Comparison of ENCODE assay signal across 17 cellular contexts in the genomic region with DNA sequence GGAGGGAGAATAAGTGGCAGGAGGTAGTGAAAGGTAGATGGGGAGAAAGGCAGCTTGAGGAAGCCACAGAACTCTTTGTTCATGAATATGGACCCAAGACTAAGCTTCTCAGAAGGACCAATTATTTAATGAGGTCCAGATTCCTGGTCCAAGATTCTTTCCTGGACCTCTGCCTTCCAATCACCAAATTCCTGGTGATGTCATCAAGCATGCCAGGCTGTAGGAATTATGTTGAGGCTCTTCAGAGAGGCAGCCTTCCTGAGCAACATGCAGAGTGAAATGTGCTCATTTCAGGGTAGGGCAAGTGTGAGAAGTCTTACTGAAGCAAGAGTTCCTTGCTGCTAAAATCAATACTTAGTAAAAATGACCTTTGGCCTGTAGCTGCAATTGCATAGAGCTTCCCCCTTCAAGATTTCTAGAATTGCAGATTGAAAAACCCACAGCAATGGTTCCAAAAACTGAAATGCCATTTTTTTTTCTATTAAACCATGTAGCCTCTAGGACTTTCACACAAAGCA.
"Had no signal": no experiment of that assay in that cellular context is flagged by ENCODE, and none has a peak within 500 bp of the region (broad histone marks: within the 10 kb centered on the region; RNA-seq: fewer than 3 reads in every experiment).

No MANE protein-coding gene starts in this region.

- FAIRE-seq: kidney, urothelium cell line had no signal

- DNase-seq: activated CD4-positive, alpha-beta T cell treated with anti-CD3 and anti-CD28 coated beads, Interleukin-2, amount 10 ng/mL, durations not matched to agents 24 days and 14 days; activated CD8-positive, alpha-beta T cell treated with anti-CD3 and anti-CD28 coated beads for 36 hours; activated naive CD4-positive, alpha-beta T cell treated with Interleukin-2 at 50 U/mL for 16 hours; activated T-cell treated with anti-CD3 and anti-CD28 coated beads, Interleukin-2, amount 50 U/mL, for 1 hour; body of pancreas; effector memory CD8-positive, alpha-beta T cell; esophagus squamous epithelium; kidney; stimulated activated CD4-positive, alpha-beta T cell treated with anti-CD3 and anti-CD28 coated beads, Interleukin-12 subunit alpha, Interleukin-12 subunit beta, amount 100 ng/mL, for 4 hours; stimulated activated CD4-positive, alpha-beta T cell treated with anti-CD3 and anti-CD28 coated beads, Interleukin-1b, Interleukin-23, amount 100 ng/mL, for 48 hours; stimulated activated naive CD8-positive, alpha-beta T cell treated with anti-CD3 and anti-CD28 coated beads, Interleukin-15, Interleukin-2, amounts not matched to agents 100 U/mL and 50 U/mL, for 24 hours had no signal

- H3K36me3 ChIP-seq: esophagus squamous epithelium, tibial nerve had no signal

- H3K27ac ChIP-seq: body of pancreas, esophagus squamous epithelium, parathyroid adenoma, tibial nerve had no signal

- H3K9ac ChIP-seq: parathyroid adenoma had no signal

- H3K9me3 ChIP-seq: body of pancreas had no signal

- ATAC-seq: activated CD8-positive, alpha-beta T cell treated with anti-CD3 and anti-CD28 coated beads for 36 hours; activated T-helper 17 cell treated with anti-CD3 and anti-CD28 coated beads, Interleukin-2, amount 50 U/mL, for 72 hours; body of pancreas; left lobe of liver; stimulated activated naive CD8-positive, alpha-beta T cell treated with anti-CD3 and anti-CD28 coated beads, Interleukin-15, Interleukin-2, amounts not matched to agents 100 U/mL and 50 U/mL, for 24 hours had no signal

- H2AFZ ChIP-seq: parathyroid adenoma had no signal

- H3K79me2 ChIP-seq: parathyroid adenoma had no signal

- H3K27me3 ChIP-seq: body of pancreas, esophagus squamous epithelium, tibial nerve had no signal

- H3K4me3 ChIP-seq: body of pancreas, esophagus squamous epithelium, lung, tibial nerve had no signal

- H3K4me1 ChIP-seq: parathyroid adenoma had no signal
